Comparison of ENCODE assay signal across 9 cellular contexts in genomic region chrX:9352243-9352642, GRCh38.
DNase-seq lines count a peak whose midpoint lies in the region; ATAC-seq and TF ChIP-seq lines count a peak whose summit lies in the region.
"Had no signal": no experiment of that assay in that cellular context is flagged by ENCODE, and none has a peak within 500 bp of the region (broad histone marks: within the 10 kb centered on the region; RNA-seq: fewer than 3 reads in every experiment).

No MANE protein-coding gene starts in this region.

- no peak for TF ChIP-seq POLR2A in vagina (IDR thresholded peaks at IDR 0.05)

- H3K36me3 ChIP-seq in vagina: no peaks in the 10 kb centered on the region
- H3K36me3 ChIP-seq in aorta (ENCODE audit: control insufficient read depth in 1 of 2, insufficient read depth in 2 of 2, low read length in 1 of 2): no peaks in the 10 kb centered on the region
- H3K36me3 ChIP-seq: ascending aorta had no signal

- TF ChIP-seq CTCF in GM10248 (IDR thresholded peaks at IDR 0.05; ENCODE audit: control extremely low read depth, extremely low read depth, low read depth, missing control alignments): no peak
- TF ChIP-seq CTCF in vagina (IDR thresholded peaks at IDR 0.05): no peak

- H3K4me3 Mint-ChIP-seq in effector memory CD8-positive, alpha-beta T cell: peak overlapping the region; percentile 75 to 78

- H3K9me3 Mint-ChIP-seq in effector memory CD8-positive, alpha-beta T cell: peaks cover 2 to 17% of the 10 kb centered on the region in 2 donors

- H3K27ac ChIP-seq in vagina: no peak overlapping the region
- no peak overlapping the region for H3K27ac ChIP-seq in aorta (ENCODE audit: low read depth in 1 of 2, low read length in 2 of 2)
- H3K27ac ChIP-seq: ascending aorta had no signal

- no peaks in the 10 kb centered on the region for H3K27me3 Mint-ChIP-seq in effector memory CD8-positive, alpha-beta T cell

- DNase-seq in GM10248 (ENCODE audit: extremely low spot score) (peak; percentile 29), vagina (ENCODE audit: extremely low spot score in 2 of 2) (no peak), aorta (no peak)
- no peak for DNase-seq in effector memory CD8-positive, alpha-beta T cell

- peaks cover 10% of the 10 kb centered on the region for H3K36me3 Mint-ChIP-seq in effector memory CD8-positive, alpha-beta T cell (ENCODE audit: insufficient read depth)

- CTCF ChIA-PET in GM10248 (lab: Yijun Ruan, JAX): interaction anchor here (1.0 kb wide), 1 partner anchor 10 kb away, joined by 3 read pairs; no protein-coding TSS in a partner anchor

- 51 to 62% methylated on average over 4 of the region's 4 CpGs for WGBS in aorta, 2 donors

- POLR2A ChIA-PET in GM10248 (lab: Yijun Ruan, JAX): no interaction called here

- H3K27me3 ChIP-seq in vagina (no peaks in the 10 kb centered on the region), aorta (ENCODE audit: control insufficient read depth in 1 of 2, insufficient read depth in 2 of 2, low read length in 1 of 2) (no peaks in the 10 kb centered on the region)
- H3K27me3 ChIP-seq: ascending aorta had no signal

- no peaks in the 10 kb centered on the region for H3K4me1 ChIP-seq in vagina
- no peaks in the 10 kb centered on the region for H3K4me1 ChIP-seq in aorta (ENCODE audit: control insufficient read depth in 1 of 2, insufficient read depth in 2 of 2, low read length in 2 of 2)

- H3K4me3 ChIP-seq in vagina (no peak overlapping the region), aorta (ENCODE audit: low read length in 2 of 2) (no peak overlapping the region)

- ATAC-seq in GM21423 (IDR thresholded peaks at IDR 0.05; ENCODE audit: unreplicated experiment) (peak; percentile 60), HG03575 (IDR thresholded peaks at IDR 0.05; ENCODE audit: extremely low read depth, insufficient number of reproducible peaks, low FRiP score, unreplicated experiment) (peak; percentile 17), SK-N-SH treated with all-trans-retinoic acid at 6 μM for 48 hours (no peak), aorta (ENCODE audit: low FRiP score) (no peak), HG03469 (IDR thresholded peaks at IDR 0.05; ENCODE audit: unreplicated experiment) (no peak)
- ATAC-seq in effector memory CD8-positive, alpha-beta T cell (replicated peaks): peak; percentile 15

- peak overlapping the region; percentile 95 to 97 for H3K27ac Mint-ChIP-seq in effector memory CD8-positive, alpha-beta T cell

- peaks cover 30 to 33% of the 10 kb centered on the region in 2 donors for H3K4me1 Mint-ChIP-seq in effector memory CD8-positive, alpha-beta T cell (ENCODE audit: low read depth in 2 of 2)

- intact Hi-C loops in vagina (cut with DNase I): no loop called here
- intact Hi-C loops in aorta (cut with DNase I): no loop called here

- H3K9me3 ChIP-seq in vagina: no peaks in the 10 kb centered on the region
- no peaks in the 10 kb centered on the region for H3K9me3 ChIP-seq in aorta (ENCODE audit: control insufficient read depth, low read length)
- H3K9me3 ChIP-seq: ascending aorta had no signal

TF ChIP-seq in SK-N-SH treated with all-trans-retinoic acid at 6 μM for 48 hours, 23 proteins besides CTCF, POLR2A, EP300 and RAD21:
- TF ChIP-seq RARB (CRISPR knock-in tag; IDR thresholded peaks at IDR 0.05) (no peak), PATZ1 (CRISPR knock-in tag; IDR thresholded peaks at IDR 0.05; ENCODE audit: borderline replicate concordance) (no peak), ZC3H10 (CRISPR knock-in tag; IDR thresholded peaks at IDR 0.05) (no peak), TCF4 (CRISPR knock-in tag; IDR thresholded peaks at IDR 0.05; ENCODE audit: borderline replicate concordance) (no peak), CREB5 (CRISPR knock-in tag; IDR thresholded peaks at IDR 0.05; ENCODE audit: low read depth) (no peak), ZNF565 (CRISPR knock-in tag; conservative IDR thresholded peaks at IDR 0.05; ENCODE audit: low read depth) (no peak), CSDC2 (CRISPR knock-in tag; IDR thresholded peaks at IDR 0.05) (no peak)

Comparison
In these comparisons a context has a peak if more than half of its experiments do, and no peak if none do; other contexts are left out.
1. ATAC-seq: peak in GM21423 (single experiment), HG03575 (single experiment) and effector memory CD8-positive, alpha-beta T cell (single experiment); none in SK-N-SH treated with all-trans-retinoic acid at 6 μM for 48 hours (single experiment), aorta (single experiment) and HG03469 (single experiment).